ENCODE assay signal across 29 cellular contexts in genomic region chr7:108684629-108685028, GRCh38.
DNase-seq lines count a peak whose midpoint lies in the region; ATAC-seq and TF ChIP-seq lines count a peak whose summit lies in the region.
"Had no signal": no experiment of that assay in that cellular context is flagged by ENCODE, and none has a peak within 500 bp of the region (broad histone marks: within the 10 kb centered on the region; RNA-seq: fewer than 3 reads in every experiment).

No MANE protein-coding gene starts in this region.

- no peak overlapping the region for H2AFZ ChIP-seq in neuronal stem cell (ENCODE audit: low read length)
- H2AFZ ChIP-seq: neural progenitor cell had no signal

- H3K14ac ChIP-seq in neuronal stem cell (ENCODE audit: low read length) = no peak overlapping the region

- H3K27me3 ChIP-seq in neuronal stem cell (ENCODE audit: control insufficient read depth in 3 of 3, insufficient read depth in 3 of 3, low read depth in 1 of 3, low read length in 3 of 3) = no peaks in the 10 kb centered on the region
- H3K27me3 ChIP-seq: ascending aorta, dorsolateral prefrontal cortex, neural progenitor cell, spleen had no signal

- H3K9me3 ChIP-seq in neuronal stem cell (replicated peaks in 1 of 2; ENCODE audit: control insufficient read depth in 2 of 2, insufficient read depth in 1 of 2, low read depth in 1 of 2, low read length in 2 of 2) = no peaks in the 10 kb centered on the region
- H3K9me3 ChIP-seq: ascending aorta had no signal

- H3K27ac ChIP-seq in RWPE1 (no peak overlapping the region), neuronal stem cell (replicated peaks; ENCODE audit: low read length) (no peak overlapping the region)
- H3K27ac ChIP-seq: ascending aorta, dorsolateral prefrontal cortex, neural progenitor cell, SK-N-MC, spleen had no signal

- DNase-seq in A172 (ENCODE audit: low spot score) = peak; percentile 66
- DNase-seq in HCEC 1CT = peak; percentile 51
- DNase-seq in RWPE1 (ENCODE audit: low spot score) = peak; percentile 31
- DNase-seq in fibroblast of villous mesenchyme (ENCODE audit: low read depth) = peak; percentile 20
- no peak for DNase-seq in left ventricle myocardium superior
- no peak for DNase-seq in neuronal stem cell (ENCODE audit: low spot score)
- DNase-seq: activated gamma-delta T cell treated with Interleukin-2 at 50 U/mL for 16 hours; activated naive CD8-positive, alpha-beta T cell treated with anti-CD3 and anti-CD28 coated beads, Interleukin-2, amount 10 ng/mL, durations not matched to agents 7 days and 5 days; activated T-cell treated with anti-CD3 and anti-CD28 coated beads, Interleukin-2, amount 50 U/mL, for 4 hours; CD4-positive, alpha-beta memory T cell; dorsolateral prefrontal cortex; GOT3; hypothalamus; immature natural killer cell; IMR-90; NCI-H1092; NCI-H1930; NCI-H510A treated with DMSO at 0.1 percent for 48 hours; right cardiac atrium; spleen; stimulated activated CD4-positive, alpha-beta T cell treated with anti-CD3 and anti-CD28 coated beads, Interleukin-2, amount 100 ng/mL, for 24 hours; stimulated activated naive CD8-positive, alpha-beta T cell treated with anti-CD3 and anti-CD28 coated beads, Interleukin-15, Interleukin-2, amounts not matched to agents 100 U/mL and 50 U/mL, for 24 hours; T-helper 17 cell had no signal

- intact Hi-C loops in left ventricle myocardium superior (cut with micrococcal nuclease) = no loop called here

- H3K4me2 ChIP-seq in neuronal stem cell (ENCODE audit: insufficient read depth, low read length, poor library complexity, severe bottlenecking) = no peak overlapping the region
- H3K4me2 ChIP-seq: neural progenitor cell had no signal

- no peak overlapping the region for H2BK120ac ChIP-seq in neuronal stem cell (ENCODE audit: low read depth, low read length)

- no peak overlapping the region for H3K18ac ChIP-seq in neuronal stem cell (ENCODE audit: low read length)

- CTCF ChIA-PET in RWPE1 (lab: Yijun Ruan, JAX) = no interaction called here

- no peak overlapping the region for H2AK5ac ChIP-seq in neuronal stem cell (ENCODE audit: low read depth, low read length)

- no peak overlapping the region for H2BK15ac ChIP-seq in neuronal stem cell (ENCODE audit: low read length)

- H3K9ac ChIP-seq in neuronal stem cell (ENCODE audit: low read depth, low read length, poor library complexity) = no peak overlapping the region
- H3K9ac ChIP-seq: neural progenitor cell had no signal

- H4K8ac ChIP-seq in neuronal stem cell (ENCODE audit: low read depth, low read length) = no peak overlapping the region

- H2BK12ac ChIP-seq in neuronal stem cell (ENCODE audit: low read length) = no peak overlapping the region

- ATAC-seq in left ventricle myocardium superior = no peak
- no peak for ATAC-seq in HG03095 (IDR thresholded peaks at IDR 0.05; ENCODE audit: unreplicated experiment)
- ATAC-seq in HG03460 (IDR thresholded peaks at IDR 0.05; ENCODE audit: unreplicated experiment) = no peak
- ATAC-seq: activated T-cell treated with anti-CD3 and anti-CD28 coated beads, Interleukin-2, amount 50 U/mL, for 4 hours; GM12878; right cardiac atrium; stimulated activated naive CD8-positive, alpha-beta T cell treated with anti-CD3 and anti-CD28 coated beads, Interleukin-15, Interleukin-2, amounts not matched to agents 100 U/mL and 50 U/mL, for 24 hours; T-helper 17 cell had no signal

- no peaks in the 10 kb centered on the region for H3K79me1 ChIP-seq in neuronal stem cell (ENCODE audit: low read depth, low read length)

- TF ChIP-seq CTCF in RWPE1 (conservative IDR thresholded peaks at IDR 0.05; ENCODE audit: low read depth) (no peak), fibroblast of villous mesenchyme (IDR thresholded peaks at IDR 0.05; ENCODE audit: insufficient read depth, low read depth, low read length) (no peak)

- H3K23ac ChIP-seq in neuronal stem cell (ENCODE audit: low read depth, low read length, poor library complexity) = no peak overlapping the region

- no peak overlapping the region for H3K4me3 ChIP-seq in fibroblast of villous mesenchyme (ENCODE audit: low read depth, low read length)
- no peak overlapping the region for H3K4me3 ChIP-seq in neuronal stem cell (ENCODE audit: low read length in 2 of 2)
- H3K4me3 ChIP-seq: ascending aorta, dorsolateral prefrontal cortex, GM12878, neural progenitor cell, SK-N-MC, spleen had no signal

- H2BK5ac ChIP-seq in neuronal stem cell (ENCODE audit: low read length) = no peak overlapping the region

- no CpG with 5 or more reads among the region's 4 CpGs for WGBS in neuronal stem cell (ENCODE audit: extremely low coverage in 2 of 2, insufficient read length in 2 of 2, insufficient replicate concordance in 1 of 2), 2 donors

- H4K91ac ChIP-seq in neuronal stem cell (ENCODE audit: low read depth, low read length, poor library complexity) = no peak overlapping the region

- H3K4me1 ChIP-seq in neuronal stem cell (ENCODE audit: control insufficient read depth in 2 of 2, insufficient read depth in 1 of 2, low read depth in 1 of 2, low read length in 2 of 2) = no peaks in the 10 kb centered on the region
- H3K4me1 ChIP-seq: ascending aorta, neural progenitor cell, spleen had no signal

- no peaks in the 10 kb centered on the region for H3K36me3 ChIP-seq in neuronal stem cell (replicated peaks in 1 of 2; ENCODE audit: control insufficient read depth in 2 of 2, insufficient read depth in 2 of 2, low read length in 2 of 2)
- H3K36me3 ChIP-seq: ascending aorta, neural progenitor cell, spleen had no signal

- POLR2A ChIA-PET in RWPE1 (lab: Yijun Ruan, JAX; ENCODE audit: low non-redundant PET) = no interaction called here

- H3K4ac ChIP-seq in neuronal stem cell (ENCODE audit: low read length) = no peak overlapping the region

Comparison
In these comparisons a context has a peak if more than half of its experiments do, and no peak if none do; other contexts are left out.
1. DNase-seq: peak in A172 (single experiment), HCEC 1CT (single experiment), RWPE1 (single experiment) and fibroblast of villous mesenchyme (single experiment); none in left ventricle myocardium superior (single experiment) and neuronal stem cell (single experiment).